Comparison of ENCODE assay signal across 1 cellular context in the genomic region with DNA sequence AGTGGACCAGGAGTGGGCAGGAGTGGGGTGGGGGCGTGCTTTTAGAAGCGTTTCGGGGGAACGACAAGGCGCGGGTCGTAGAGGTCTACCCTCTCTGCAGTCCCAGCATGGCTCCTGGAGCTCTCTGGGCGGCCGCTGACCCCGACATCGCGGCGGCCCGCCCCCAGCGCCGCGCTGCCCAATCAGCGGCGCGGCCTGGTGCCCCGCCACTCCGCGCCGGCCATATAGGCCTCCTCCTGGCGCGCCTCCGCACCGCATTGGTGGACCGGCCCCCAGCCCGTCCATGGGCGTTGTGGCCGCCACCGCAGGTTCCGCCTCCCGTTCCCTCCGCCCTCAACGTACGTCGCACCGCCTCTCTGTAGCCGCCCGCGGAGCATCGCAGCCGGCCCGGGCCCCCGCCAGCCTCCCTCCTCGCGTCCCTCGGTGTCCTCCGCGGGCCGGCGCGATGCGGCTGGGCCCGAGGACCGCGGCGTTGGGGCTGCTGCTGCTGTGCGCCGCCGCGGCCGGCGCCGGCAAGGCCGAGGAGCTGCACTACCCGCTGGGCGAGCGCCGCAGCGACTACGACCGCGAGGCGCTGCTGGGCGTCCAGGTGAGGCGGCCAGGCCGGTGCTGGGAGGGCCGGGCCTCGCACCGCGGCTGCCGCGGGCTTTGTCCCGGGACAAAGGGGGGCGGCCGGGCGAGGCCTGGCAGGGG.
A peak's percentile ranks its signal among the peaks of the same experiment; 100 is the strongest.
TF ChIP-seq lines count a peak whose summit lies in the region.

A gene with protein sequence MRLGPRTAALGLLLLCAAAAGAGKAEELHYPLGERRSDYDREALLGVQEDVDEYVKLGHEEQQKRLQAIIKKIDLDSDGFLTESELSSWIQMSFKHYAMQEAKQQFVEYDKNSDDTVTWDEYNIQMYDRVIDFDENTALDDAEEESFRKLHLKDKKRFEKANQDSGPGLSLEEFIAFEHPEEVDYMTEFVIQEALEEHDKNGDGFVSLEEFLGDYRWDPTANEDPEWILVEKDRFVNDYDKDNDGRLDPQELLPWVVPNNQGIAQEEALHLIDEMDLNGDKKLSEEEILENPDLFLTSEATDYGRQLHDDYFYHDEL (plus strand): TSS at position 353 of the 693 bp plus-strand sequence. CDS start 93 bp downstream, at position 446.

TF ChIP-seq in HEK293, 187 proteins besides CTCF, POLR2A, EP300 and RAD21 (continued from another document):
- TF ChIP-seq ZXDB (tag by site-specific recombination; IDR thresholded peaks at IDR 0.05) (peak; percentile 27; the same call in 1 of the 2 replicates), ZNF394 (tag by site-specific recombination; IDR thresholded peaks at IDR 0.05; ENCODE audit: borderline replicate concordance) (no peak), ZNF561 (tag by site-specific recombination; IDR thresholded peaks at IDR 0.05; ENCODE audit: borderline replicate concordance) (0 out of 2 replicates have a peak, but pooled peaks have one; percentile 23), GLIS1 (tag by site-specific recombination; IDR thresholded peaks at IDR 0.05) (peak; percentile 62), MEIS1 (CRISPR knock-in tag; IDR thresholded peaks at IDR 0.05; ENCODE audit: borderline replicate concordance) (peak; percentile 59; the same call in 1 of the 2 replicates), ZNF514 (tag by site-specific recombination; IDR thresholded peaks at IDR 0.05) (no peak), ZNF138 (tag by site-specific recombination; IDR thresholded peaks at IDR 0.05; ENCODE audit: borderline replicate concordance) (no peak), ZBTB8A (tag by site-specific recombination; IDR thresholded peaks at IDR 0.05) (peak; percentile 87), ZNF768 (tag by site-specific recombination; IDR thresholded peaks at IDR 0.05) (no peak), ZNF248 (tag by site-specific recombination; IDR thresholded peaks at IDR 0.05) (no peak), KLF1 (tag by site-specific recombination; IDR thresholded peaks at IDR 0.05) (peak; percentile 50; the same call in 1 of the 2 replicates), ZNF830 (tag by site-specific recombination; IDR thresholded peaks at IDR 0.05; ENCODE audit: low read depth) (no peak), ZNF473 (tag by site-specific recombination; IDR thresholded peaks at IDR 0.05) (no peak), BCL11A (tag by site-specific recombination; IDR thresholded peaks at IDR 0.05; ENCODE audit: low read depth) (0 out of 2 replicates have a peak, but pooled peaks have one; percentile 29), BCL6B (tag by site-specific recombination; IDR thresholded peaks at IDR 0.05) (no peak), HOXD13 (CRISPR knock-in tag; IDR thresholded peaks at IDR 0.05; ENCODE audit: borderline replicate concordance) (no peak), ZNF302 (tag by site-specific recombination; IDR thresholded peaks at IDR 0.05; ENCODE audit: low read depth) (no peak), ZFHX2 (tag by site-specific recombination; conservative IDR thresholded peaks at IDR 0.05) (peak; percentile 97), ZNF19 (tag by site-specific recombination; IDR thresholded peaks at IDR 0.05; ENCODE audit: low read depth) (no peak), IKZF3 (tag by site-specific recombination; IDR thresholded peaks at IDR 0.05) (no peak), KLF7 (tag by site-specific recombination; IDR thresholded peaks at IDR 0.05; ENCODE audit: borderline replicate concordance) (no peak), ZNF146 (tag by site-specific recombination; IDR thresholded peaks at IDR 0.05) (no peak), ZNF2 (tag by site-specific recombination; IDR thresholded peaks at IDR 0.05) (0 out of 2 replicates have a peak, but pooled peaks have one; percentile 47), ZNF513 (tag by site-specific recombination; IDR thresholded peaks at IDR 0.05) (peak; percentile 7; the same call in 1 of the 2 replicates), HOXC10 (CRISPR knock-in tag; IDR thresholded peaks at IDR 0.05) (no peak), ZNF501 (tag by site-specific recombination; IDR thresholded peaks at IDR 0.05) (no peak), ZNF785 (tag by site-specific recombination; IDR thresholded peaks at IDR 0.05) (no peak), ZNF391 (tag by site-specific recombination; IDR thresholded peaks at IDR 0.05; ENCODE audit: borderline replicate concordance, low read depth) (no peak), ZNF274 (IDR thresholded peaks at IDR 0.05; ENCODE audit: low read length) (no peak), ZNF274 (tag by site-specific recombination; IDR thresholded peaks at IDR 0.05; ENCODE audit: borderline replicate concordance) (no peak), ZNF596 (tag by site-specific recombination; IDR thresholded peaks at IDR 0.05) (peak; percentile 38; the same call in 1 of the 2 replicates)
- TF ChIP-seq, protein P1, sequence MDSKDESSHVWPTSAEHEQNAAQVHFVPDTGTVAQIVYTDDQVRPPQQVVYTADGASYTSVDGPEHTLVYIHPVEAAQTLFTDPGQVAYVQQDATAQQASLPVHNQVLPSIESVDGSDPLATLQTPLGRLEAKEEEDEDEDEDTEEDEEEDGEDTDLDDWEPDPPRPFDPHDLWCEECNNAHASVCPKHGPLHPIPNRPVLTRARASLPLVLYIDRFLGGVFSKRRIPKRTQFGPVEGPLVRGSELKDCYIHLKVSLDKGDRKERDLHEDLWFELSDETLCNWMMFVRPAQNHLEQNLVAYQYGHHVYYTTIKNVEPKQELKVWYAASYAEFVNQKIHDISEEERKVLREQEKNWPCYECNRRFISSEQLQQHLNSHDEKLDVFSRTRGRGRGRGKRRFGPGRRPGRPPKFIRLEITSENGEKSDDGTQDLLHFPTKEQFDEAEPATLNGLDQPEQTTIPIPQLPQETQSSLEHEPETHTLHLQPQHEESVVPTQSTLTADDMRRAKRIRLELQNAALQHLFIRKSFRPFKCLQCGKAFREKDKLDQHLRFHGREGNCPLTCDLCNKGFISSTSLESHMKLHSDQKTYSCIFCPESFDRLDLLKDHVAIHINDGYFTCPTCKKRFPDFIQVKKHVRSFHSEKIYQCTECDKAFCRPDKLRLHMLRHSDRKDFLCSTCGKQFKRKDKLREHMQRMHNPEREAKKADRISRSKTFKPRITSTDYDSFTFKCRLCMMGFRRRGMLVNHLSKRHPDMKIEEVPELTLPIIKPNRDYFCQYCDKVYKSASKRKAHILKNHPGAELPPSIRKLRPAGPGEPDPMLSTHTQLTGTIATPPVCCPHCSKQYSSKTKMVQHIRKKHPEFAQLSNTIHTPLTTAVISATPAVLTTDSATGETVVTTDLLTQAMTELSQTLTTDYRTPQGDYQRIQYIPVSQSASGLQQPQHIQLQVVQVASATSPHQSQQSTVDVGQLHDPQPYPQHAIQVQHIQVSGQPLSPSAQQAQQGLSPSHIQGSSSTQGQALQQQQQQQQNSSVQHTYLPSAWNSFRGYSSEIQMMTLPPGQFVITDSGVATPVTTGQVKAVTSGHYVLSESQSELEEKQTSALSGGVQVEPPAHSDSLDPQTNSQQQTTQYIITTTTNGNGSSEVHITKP (tag by site-specific recombination; IDR thresholded peaks at IDR 0.05): peak; percentile 59
- TF ChIP-seq, protein P2, sequence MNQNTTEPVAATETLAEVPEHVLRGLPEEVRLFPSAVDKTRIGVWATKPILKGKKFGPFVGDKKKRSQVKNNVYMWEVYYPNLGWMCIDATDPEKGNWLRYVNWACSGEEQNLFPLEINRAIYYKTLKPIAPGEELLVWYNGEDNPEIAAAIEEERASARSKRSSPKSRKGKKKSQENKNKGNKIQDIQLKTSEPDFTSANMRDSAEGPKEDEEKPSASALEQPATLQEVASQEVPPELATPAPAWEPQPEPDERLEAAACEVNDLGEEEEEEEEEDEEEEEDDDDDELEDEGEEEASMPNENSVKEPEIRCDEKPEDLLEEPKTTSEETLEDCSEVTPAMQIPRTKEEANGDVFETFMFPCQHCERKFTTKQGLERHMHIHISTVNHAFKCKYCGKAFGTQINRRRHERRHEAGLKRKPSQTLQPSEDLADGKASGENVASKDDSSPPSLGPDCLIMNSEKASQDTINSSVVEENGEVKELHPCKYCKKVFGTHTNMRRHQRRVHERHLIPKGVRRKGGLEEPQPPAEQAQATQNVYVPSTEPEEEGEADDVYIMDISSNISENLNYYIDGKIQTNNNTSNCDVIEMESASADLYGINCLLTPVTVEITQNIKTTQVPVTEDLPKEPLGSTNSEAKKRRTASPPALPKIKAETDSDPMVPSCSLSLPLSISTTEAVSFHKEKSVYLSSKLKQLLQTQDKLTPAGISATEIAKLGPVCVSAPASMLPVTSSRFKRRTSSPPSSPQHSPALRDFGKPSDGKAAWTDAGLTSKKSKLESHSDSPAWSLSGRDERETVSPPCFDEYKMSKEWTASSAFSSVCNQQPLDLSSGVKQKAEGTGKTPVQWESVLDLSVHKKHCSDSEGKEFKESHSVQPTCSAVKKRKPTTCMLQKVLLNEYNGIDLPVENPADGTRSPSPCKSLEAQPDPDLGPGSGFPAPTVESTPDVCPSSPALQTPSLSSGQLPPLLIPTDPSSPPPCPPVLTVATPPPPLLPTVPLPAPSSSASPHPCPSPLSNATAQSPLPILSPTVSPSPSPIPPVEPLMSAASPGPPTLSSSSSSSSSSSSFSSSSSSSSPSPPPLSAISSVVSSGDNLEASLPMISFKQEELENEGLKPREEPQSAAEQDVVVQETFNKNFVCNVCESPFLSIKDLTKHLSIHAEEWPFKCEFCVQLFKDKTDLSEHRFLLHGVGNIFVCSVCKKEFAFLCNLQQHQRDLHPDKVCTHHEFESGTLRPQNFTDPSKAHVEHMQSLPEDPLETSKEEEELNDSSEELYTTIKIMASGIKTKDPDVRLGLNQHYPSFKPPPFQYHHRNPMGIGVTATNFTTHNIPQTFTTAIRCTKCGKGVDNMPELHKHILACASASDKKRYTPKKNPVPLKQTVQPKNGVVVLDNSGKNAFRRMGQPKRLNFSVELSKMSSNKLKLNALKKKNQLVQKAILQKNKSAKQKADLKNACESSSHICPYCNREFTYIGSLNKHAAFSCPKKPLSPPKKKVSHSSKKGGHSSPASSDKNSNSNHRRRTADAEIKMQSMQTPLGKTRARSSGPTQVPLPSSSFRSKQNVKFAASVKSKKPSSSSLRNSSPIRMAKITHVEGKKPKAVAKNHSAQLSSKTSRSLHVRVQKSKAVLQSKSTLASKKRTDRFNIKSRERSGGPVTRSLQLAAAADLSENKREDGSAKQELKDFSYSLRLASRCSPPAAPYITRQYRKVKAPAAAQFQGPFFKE (tag by site-specific recombination; IDR thresholded peaks at IDR 0.05; ENCODE audit: borderline replicate concordance): no peak
- TF ChIP-seq, protein P3, sequence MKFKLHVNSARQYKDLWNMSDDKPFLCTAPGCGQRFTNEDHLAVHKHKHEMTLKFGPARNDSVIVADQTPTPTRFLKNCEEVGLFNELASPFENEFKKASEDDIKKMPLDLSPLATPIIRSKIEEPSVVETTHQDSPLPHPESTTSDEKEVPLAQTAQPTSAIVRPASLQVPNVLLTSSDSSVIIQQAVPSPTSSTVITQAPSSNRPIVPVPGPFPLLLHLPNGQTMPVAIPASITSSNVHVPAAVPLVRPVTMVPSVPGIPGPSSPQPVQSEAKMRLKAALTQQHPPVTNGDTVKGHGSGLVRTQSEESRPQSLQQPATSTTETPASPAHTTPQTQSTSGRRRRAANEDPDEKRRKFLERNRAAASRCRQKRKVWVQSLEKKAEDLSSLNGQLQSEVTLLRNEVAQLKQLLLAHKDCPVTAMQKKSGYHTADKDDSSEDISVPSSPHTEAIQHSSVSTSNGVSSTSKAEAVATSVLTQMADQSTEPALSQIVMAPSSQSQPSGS (tag by site-specific recombination; IDR thresholded peaks at IDR 0.05; ENCODE audit: low read depth): no peak
